12 cellular contexts compared by ENCODE assay signal in genomic region chrX:43703211-43703791, GRCh38. TPM values are rescaled to one million over a fixed set of nuclear protein-coding genes. Genes with fewer than 3 reads are reported as not detected.
DNase-seq lines count a peak whose midpoint lies in the region; ATAC-seq, FAIRE-seq and TF ChIP-seq lines count a peak whose summit lies in the region.
"Had no signal": no experiment of that assay in that cellular context is flagged by ENCODE, and none has a peak within 500 bp of the region (broad histone marks: within the 10 kb centered on the region; RNA-seq: fewer than 3 reads in every experiment).

No MANE protein-coding gene starts in this region.

- TF ChIP-seq POLR2A in stomach (IDR thresholded peaks at IDR 0.05): no peak

- no peaks in the 10 kb centered on the region for H3K36me3 ChIP-seq in kidney (ENCODE audit: control insufficient read depth in 1 of 2, insufficient read depth in 2 of 2, low read length in 2 of 2)
- no peaks in the 10 kb centered on the region for H3K36me3 ChIP-seq in stomach

- H3K4me3 ChIP-seq in cardiac fibroblast (replicated peaks in 1 of 2; ENCODE audit: low read depth in 2 of 2, low read length in 2 of 2): no peak overlapping the region
- no peak overlapping the region for H3K4me3 ChIP-seq in kidney (ENCODE audit: low read length in 2 of 2)
- H3K4me3 ChIP-seq in stomach: no peak overlapping the region

- H3K4me1 ChIP-seq in kidney (ENCODE audit: control insufficient read depth in 1 of 2, insufficient read depth in 1 of 2, low read depth in 1 of 2, low read length in 2 of 2): peaks cover 4 to 18% of the 10 kb centered on the region in 2 donors
- H3K4me1 ChIP-seq in stomach: peaks cover 0 to 46% (median 29%) of the 10 kb centered on the region in 4 donors

- no peaks in the 10 kb centered on the region; the same call in 1 of the 2 replicates for H3K9me3 Mint-ChIP-seq in HFFc6

- no peaks in the 10 kb centered on the region for H3K27me3 Mint-ChIP-seq in HFFc6 (ENCODE audit: insufficient read depth)

- no peak overlapping the region for H3K9ac ChIP-seq in kidney (ENCODE audit: low read length in 2 of 2)

- no peaks in the 10 kb centered on the region for H3K4me1 Mint-ChIP-seq in HFFc6 (ENCODE audit: low read depth)

- H3K27ac ChIP-seq in kidney (ENCODE audit: low read depth in 2 of 2, low read length in 2 of 2) (peak overlapping the region; percentile 37 to 41), stomach (peak overlapping the region; percentile 49 to 61 (median 55))

- intact Hi-C loops in kidney (cut with DNase I) (no loop called here), stomach (cut with DNase I; ENCODE audit: low total_unique reads) (no loop called here)

- no peaks in the 10 kb centered on the region for H3K9me3 ChIP-seq in kidney (ENCODE audit: control insufficient read depth in 1 of 2, low read length in 2 of 2)
- H3K9me3 ChIP-seq in stomach: no peaks in the 10 kb centered on the region

- 33 to 46% (median 41%) methylated on average over 4 of the region's 4 CpGs for WGBS in stomach, 5 donors

- ATAC-seq in HG03354 (IDR thresholded peaks at IDR 0.05; ENCODE audit: poor library complexity, severe bottlenecking, unreplicated experiment) (no peak), HG03025 (IDR thresholded peaks at IDR 0.05; ENCODE audit: low FRiP score, unreplicated experiment) (no peak)

- TF ChIP-seq EP300 in stomach (IDR thresholded peaks at IDR 0.05): no peak

- peak; percentile 5 for DNase-seq in HFFc6
- DNase-seq in cardiac fibroblast (ENCODE audit: low read depth in 2 of 2): peak; percentile 75 to 83
- DNase-seq in kidney: no peak
- DNase-seq in stomach: no peak
- DNase-seq in activated CD4-positive, CD25-positive, alpha-beta regulatory T cell (lab: John Stamatoyannopoulos, UW): no peak
- no peak for DNase-seq in ureter (ENCODE audit: low spot score)
- DNase-seq: activated CD8-positive, alpha-beta memory T cell treated with anti-CD3 and anti-CD28 coated beads, Interleukin-2, amount 50 U/mL, for 4 hours; NCI-H1930; posterior cingulate gyrus had no signal

- TF ChIP-seq CTCF in HFFc6 (IDR thresholded peaks at IDR 0.05) (no peak), cardiac fibroblast (IDR thresholded peaks at IDR 0.05; ENCODE audit: low read depth, low read length) (no peak), kidney (IDR thresholded peaks at IDR 0.05; ENCODE audit: borderline replicate concordance, extremely low read depth, insufficient read depth) (no peak), stomach (IDR thresholded peaks at IDR 0.05) (no peak)

- no peak overlapping the region for H3K27ac Mint-ChIP-seq in HFFc6

- no peaks in the 10 kb centered on the region for H3K27me3 ChIP-seq in stomach

- H3K36me3 Mint-ChIP-seq in HFFc6 (ENCODE audit: low read depth): no peaks in the 10 kb centered on the region

- FAIRE-seq in kidney (lab: Jason Lieb, UNC): no peak
- FAIRE-seq: G401.6 had no signal

- no peak overlapping the region for H3K4me3 Mint-ChIP-seq in HFFc6

RNA-seq across cellular contexts. Expression of gene MAOA, which starts 47.2 kb away (rescaled TPM):
- under 1 TPM in 3 of 6 experiments, not detected in 3; 0.07 to 0.25 (median 0.07) TPM for total RNA-seq in HFFc6 (2021; fragmentation: NEBNext Ultra II Directional; extraction: Animal tissue kit (Norgen Biotek cat#: 25700))
- total RNA-seq in kidney (227 TPM), stomach (100 to 1,000 TPM in 3 of 5 donors, 10 to 100 TPM in 2; 69.6 to 157 (median 109) TPM), ureter (241 TPM)
- polyA plus RNA-seq in kidney (ENCODE audit: insufficient read depth, low read depth, low replicate concordance) (134 TPM), stomach (10 to 100 TPM; 47.0 to 91.3 (median 63.3) TPM)

Comparison
In these comparisons a context has a peak if more than half of its experiments do, and no peak if none do; other contexts are left out.
1. DNase-seq: peak in HFFc6 (single experiment) and cardiac fibroblast (2 of 2); none in kidney (single experiment), stomach (single experiment), activated CD4-positive, CD25-positive, alpha-beta regulatory T cell (0 of 4) and ureter (single experiment).
2. RNA of gene MAOA, which starts 47.2 kb away (total RNA-seq): 241 TPM in ureter (single experiment), 227 TPM in kidney (single experiment) and 69.6 to 157 TPM in stomach; 0.07 to 0.25 TPM in HFFc6; every median in the first group is over 10 times any median in the second.